ENCODE assay signal across 1 cellular context in the genomic region with DNA sequence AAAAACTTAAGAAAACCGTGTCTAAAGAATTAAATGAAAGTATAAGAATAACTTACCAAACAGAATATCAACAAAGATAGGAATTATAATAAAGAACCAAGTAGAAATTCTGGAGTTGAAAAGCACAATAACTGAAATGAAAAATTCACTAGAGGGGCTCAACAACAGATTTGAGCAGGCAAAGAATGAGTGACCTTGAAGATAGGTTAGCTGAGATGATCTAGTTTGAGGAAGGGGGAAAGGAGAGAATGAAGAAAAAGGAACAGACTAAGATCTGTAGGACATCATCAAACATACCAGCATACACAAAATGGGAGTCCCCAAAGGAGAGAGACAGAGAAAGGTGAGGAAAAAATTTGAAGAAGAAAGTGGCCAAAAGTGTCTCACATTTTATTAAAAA.
TF ChIP-seq lines count a peak whose summit lies in the region.

No MANE protein-coding gene starts in this region.

TF ChIP-seq in K562, 482 proteins besides CTCF, POLR2A, EP300 and RAD21 (continued from another document):
- TF ChIP-seq ZNF609 (CRISPR knock-in tag; IDR thresholded peaks at IDR 0.05; ENCODE audit: borderline replicate concordance) (no peak), XRCC3 (IDR thresholded peaks at IDR 0.05) (no peak), ZNF507 (tag; conservative IDR thresholded peaks at IDR 0.05) (0 out of 2 replicates have a peak, but pooled peaks have one; percentile 14), SRSF7 (optimal IDR thresholded peaks at IDR 0.05; ENCODE audit: low read depth, low read length) (no peak), FOXP4 (CRISPR knock-in tag; IDR thresholded peaks at IDR 0.05; ENCODE audit: borderline replicate concordance) (no peak), CXXC5 (CRISPR knock-in tag; IDR thresholded peaks at IDR 0.05) (no peak), GATA2 (CRISPR knock-in tag; IDR thresholded peaks at IDR 0.05) (no peak), RUNX1 (IDR thresholded peaks at IDR 0.05; ENCODE audit: low read depth) (no peak)
- TF ChIP-seq, protein P1, sequence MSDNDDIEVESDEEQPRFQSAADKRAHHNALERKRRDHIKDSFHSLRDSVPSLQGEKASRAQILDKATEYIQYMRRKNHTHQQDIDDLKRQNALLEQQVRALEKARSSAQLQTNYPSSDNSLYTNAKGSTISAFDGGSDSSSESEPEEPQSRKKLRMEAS (CRISPR knock-in tag; IDR thresholded peaks at IDR 0.05), result no peak
TF ChIP-seq in K562: peak in this region for 12.
